Comparison of ENCODE assay signal across 1 cellular context in genomic region chr14:35213143-35213788, GRCh38.
A peak's percentile ranks its signal among the peaks of the same experiment; 100 is the strongest.
TF ChIP-seq lines count a peak whose summit lies in the region.

No MANE protein-coding gene starts in this region.

TF ChIP-seq in HepG2, 621 proteins besides CTCF, POLR2A, EP300 and RAD21 (continued from another document):
- TF ChIP-seq NR2F6 (IDR thresholded peaks at IDR 0.05) (0 out of 2 replicates have a peak, but pooled peaks have one; percentile 35), NR2F6 (CRISPR knock-in tag; IDR thresholded peaks at IDR 0.05) (peak; percentile 71), AHR (CRISPR knock-in tag; IDR thresholded peaks at IDR 0.05) (no peak), ZNF138 (CRISPR knock-in tag; IDR thresholded peaks at IDR 0.05; ENCODE audit: low read depth) (no peak), ZNF788 (CRISPR knock-in tag; IDR thresholded peaks at IDR 0.05; ENCODE audit: borderline replicate concordance) (no peak), ZNF878 (CRISPR knock-in tag; IDR thresholded peaks at IDR 0.05) (no peak), ZSCAN31 (CRISPR knock-in tag; IDR thresholded peaks at IDR 0.05; ENCODE audit: low read depth) (no peak), ZNF816 (CRISPR knock-in tag; IDR thresholded peaks at IDR 0.05; ENCODE audit: borderline replicate concordance) (0 out of 2 replicates have a peak, but pooled peaks have one; percentile 6), CHCHD3 (CRISPR knock-in tag; IDR thresholded peaks at IDR 0.05) (no peak), EED (CRISPR knock-in tag; IDR thresholded peaks at IDR 0.05) (no peak), HMGXB3 (CRISPR knock-in tag; IDR thresholded peaks at IDR 0.05; ENCODE audit: borderline replicate concordance) (peak; percentile 19; the same call in 1 of the 2 replicates), CEBPG (CRISPR knock-in tag; IDR thresholded peaks at IDR 0.05) (peak; percentile 98), HES4 (CRISPR knock-in tag; IDR thresholded peaks at IDR 0.05; ENCODE audit: borderline replicate concordance) (no peak), DMAP1 (CRISPR knock-in tag; IDR thresholded peaks at IDR 0.05) (peak; percentile 10; the same call in 1 of the 2 replicates), NFIB (CRISPR knock-in tag; IDR thresholded peaks at IDR 0.05; ENCODE audit: borderline replicate concordance) (no peak), AFF4 (CRISPR knock-in tag; IDR thresholded peaks at IDR 0.05) (peak; percentile 28; the same call in 1 of the 2 replicates), ATF7-NPFF (CRISPR knock-in tag; IDR thresholded peaks at IDR 0.05; ENCODE audit: low read depth) (0 out of 2 replicates have a peak, but pooled peaks have one; percentile 23), ZHX1 (CRISPR knock-in tag; IDR thresholded peaks at IDR 0.05; ENCODE audit: low read depth) (no peak), CBX1 (IDR thresholded peaks at IDR 0.05; ENCODE audit: low read depth) (no peak), ELF3 (CRISPR knock-in tag; IDR thresholded peaks at IDR 0.05) (peak; percentile 22; the same call in 1 of the 2 replicates), ZNF605 (CRISPR knock-in tag; IDR thresholded peaks at IDR 0.05) (0 out of 2 replicates have a peak, but pooled peaks have one; percentile 40), NCOA2 (CRISPR knock-in tag; IDR thresholded peaks at IDR 0.05) (peak; percentile 74; the same call in 1 of the 2 replicates), ZNF317 (CRISPR knock-in tag; IDR thresholded peaks at IDR 0.05) (no peak), ZNF562 (CRISPR knock-in tag; IDR thresholded peaks at IDR 0.05; ENCODE audit: borderline replicate concordance) (no peak), RNF219 (CRISPR knock-in tag; IDR thresholded peaks at IDR 0.05) (peak; percentile 61; the same call in 1 of the 2 replicates), ZBTB10 (CRISPR knock-in tag; IDR thresholded peaks at IDR 0.05; ENCODE audit: borderline replicate concordance) (no peak), NFKBIZ (CRISPR knock-in tag; IDR thresholded peaks at IDR 0.05) (no peak), ATAD3A (CRISPR knock-in tag; IDR thresholded peaks at IDR 0.05) (no peak), ZNF24 (IDR thresholded peaks at IDR 0.05) (no peak), XRCC5 (optimal IDR thresholded peaks at IDR 0.05; ENCODE audit: low read length) (peak; percentile 65), GRHL1 (CRISPR knock-in tag; conservative IDR thresholded peaks at IDR 0.05) (no peak)
